ENCODE assay signal across 12 cellular contexts in genomic region chr7:130321542-130322229, GRCh38. TPM values are rescaled to one million over a fixed set of nuclear protein-coding genes. Genes with fewer than 3 reads are reported as not detected.
"Had no signal": no experiment of that assay in that cellular context is flagged by ENCODE, and none has a peak within 500 bp of the region (broad histone marks: within the 10 kb centered on the region; RNA-seq: fewer than 3 reads in every experiment).

No MANE protein-coding gene starts in this region.

RNA-seq across cellular contexts. Expression of gene CPA5, which starts 22.9 kb away (rescaled TPM):
- total RNA-seq: activated B cell treated with CpG ODN at 0.5 μM for 24 hours; activated CD4-positive, alpha-beta memory T cell treated with anti-CD3 and anti-CD28 coated beads, Interleukin-2, amount 10 ng/mL, durations not matched to agents 7 days and 5 days; cerebellum; esophagus squamous epithelium; frontal cortex; kidney epithelial cell; left ventricle myocardium superior; mucosa of descending colon; ovary; right cardiac atrium had no signal
- polyA plus RNA-seq: ovary, right cardiac atrium had no signal

RNA-seq across cellular contexts. Expression of gene CPA4, which starts 28.7 kb away (rescaled TPM):
- total RNA-seq: activated B cell treated with CpG ODN at 0.5 μM for 24 hours; activated CD4-positive, alpha-beta memory T cell treated with anti-CD3 and anti-CD28 coated beads, Interleukin-2, amount 10 ng/mL, durations not matched to agents 7 days and 5 days; mucosa of descending colon; naive thymus-derived CD8-positive, alpha-beta T cell; ureter had no signal
- polyA plus RNA-seq: naive thymus-derived CD8-positive, alpha-beta T cell had no signal

RNA-seq across cellular contexts. Expression of gene CPA2, which starts 55.0 kb away (rescaled TPM):
- total RNA-seq: activated B cell treated with CpG ODN at 0.5 μM for 24 hours; activated CD4-positive, alpha-beta memory T cell treated with anti-CD3 and anti-CD28 coated beads, Interleukin-2, amount 10 ng/mL, durations not matched to agents 7 days and 5 days; cerebellum; esophagus squamous epithelium; frontal cortex; kidney epithelial cell; left ventricle myocardium superior; naive thymus-derived CD8-positive, alpha-beta T cell; ureter had no signal
- polyA plus RNA-seq: naive thymus-derived CD8-positive, alpha-beta T cell had no signal

RNA-seq across cellular contexts. Expression of gene CPA1, which starts 58.6 kb away (rescaled TPM):
- total RNA-seq: activated B cell treated with CpG ODN at 0.5 μM for 24 hours; activated CD4-positive, alpha-beta memory T cell treated with anti-CD3 and anti-CD28 coated beads, Interleukin-2, amount 10 ng/mL, durations not matched to agents 7 days and 5 days; cerebellum; esophagus squamous epithelium; frontal cortex; kidney epithelial cell; left ventricle myocardium superior; mucosa of descending colon; naive thymus-derived CD8-positive, alpha-beta T cell; ureter had no signal
